Comparison of ENCODE assay signal across 1 cellular context in genomic region chr3:124731760-124732159, GRCh38.
TF ChIP-seq lines count a peak whose summit lies in the region.

No MANE protein-coding gene starts in this region.

TF ChIP-seq in GM23338, 12 proteins besides CTCF, POLR2A, EP300 and RAD21 (continued from another document):
- no peak for TF ChIP-seq ETS1 (IDR thresholded peaks at IDR 0.05)
- no peak for TF ChIP-seq NANOG (IDR thresholded peaks at IDR 0.05; ENCODE audit: borderline replicate concordance)
- no peak for TF ChIP-seq ZNF114 (CRISPR knock-in tag; IDR thresholded peaks at IDR 0.05)
TF ChIP-seq in GM23338: peak in this region for 0.
